14 cellular contexts compared by ENCODE assay signal in the genomic region with DNA sequence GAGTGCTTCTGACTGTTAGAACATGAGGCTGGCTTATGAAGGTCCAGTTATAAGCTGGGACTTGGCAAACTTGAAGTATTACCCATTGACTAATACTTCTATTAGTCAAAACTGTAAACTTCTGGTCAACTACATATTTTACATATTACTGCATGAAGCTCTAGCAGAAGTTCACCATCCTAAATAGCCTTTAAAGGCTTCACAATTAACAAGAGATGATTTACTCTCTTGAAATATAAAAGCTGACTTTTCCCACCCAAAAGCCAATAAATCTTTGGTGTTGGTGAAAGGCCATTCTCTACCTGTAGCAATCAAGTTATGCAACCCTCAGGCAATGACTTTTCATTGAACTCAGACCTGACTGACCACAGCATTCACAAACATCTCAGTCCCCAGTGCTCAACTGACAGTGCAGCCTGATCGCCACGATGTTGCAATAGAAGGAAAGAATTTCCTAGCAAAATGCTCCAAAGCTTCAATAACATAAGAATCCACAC.
A peak's percentile ranks its signal among the peaks of the same experiment; 100 is the strongest.
DNase-seq lines count a peak whose midpoint lies in the region; ATAC-seq and TF ChIP-seq lines count a peak whose summit lies in the region.
"Had no signal": no experiment of that assay in that cellular context is flagged by ENCODE, and none has a peak within 500 bp of the region (broad histone marks: within the 10 kb centered on the region; RNA-seq: fewer than 3 reads in every experiment).

No MANE protein-coding gene starts in this region.

- H3K9ac ChIP-seq in liver (ENCODE audit: low read depth in 1 of 2, low read length in 2 of 2), result no peak overlapping the region

- no peaks in the 10 kb centered on the region for H3K9me3 ChIP-seq in liver (ENCODE audit: control insufficient read depth in 4 of 4, low read length in 3 of 4)
- H3K9me3 ChIP-seq: HAP-1, SJCRH30, tibial nerve had no signal

- H3K4me1 ChIP-seq in ACC112 (ENCODE audit: control insufficient read depth, insufficient read depth, low read length, unreplicated experiment) (peaks cover 52% of the 10 kb centered on the region), liver (ENCODE audit: control insufficient read depth in 4 of 4, insufficient read depth in 4 of 4, low read length in 3 of 4) (peaks cover 0 to 8% (median 4%) of the 10 kb centered on the region in 4 donors)
- H3K4me1 ChIP-seq: HAP-1 had no signal

- TF ChIP-seq CTCF in astrocyte of the spinal cord (IDR thresholded peaks at IDR 0.05; ENCODE audit: low read depth, low read length) (no peak), liver (IDR thresholded peaks at IDR 0.05; ENCODE audit: low read depth, low read length, missing input control) (no peak)

- DNase-seq in astrocyte of the spinal cord (ENCODE audit: low read depth, low spot score), result peak; percentile 56
- DNase-seq in NCI-H524 (lab: John Stamatoyannopoulos, UW), result no peak
- no peak for DNase-seq in NCI-H510A (lab: John Stamatoyannopoulos, UW)
- no peak for DNase-seq in NCI-H748 treated with DMSO at 0.1 percent for 48 hours (lab: John Stamatoyannopoulos, UW)
- DNase-seq: activated CD4-positive, CD25-positive, alpha-beta regulatory T cell; amygdala; DMS79 had no signal

- no peaks in the 10 kb centered on the region for H3K79me2 ChIP-seq in ACC112 (ENCODE audit: control insufficient read depth, insufficient read depth, low read length, unreplicated experiment)

- ATAC-seq in HG02610 (IDR thresholded peaks at IDR 0.05; ENCODE audit: unreplicated experiment) (peak; percentile 47), GM19324 (IDR thresholded peaks at IDR 0.05; ENCODE audit: low FRiP score, unreplicated experiment) (no peak)

- no peak overlapping the region for H2AFZ ChIP-seq in ACC112 (ENCODE audit: low read length, unreplicated experiment)

- H3K36me3 ChIP-seq in ACC112 (ENCODE audit: insufficient read depth, low read length), result peaks cover 7% of the 10 kb centered on the region; the same call in 1 of the 2 replicates
- no peaks in the 10 kb centered on the region for H3K36me3 ChIP-seq in liver (ENCODE audit: control insufficient read depth in 4 of 4, insufficient read depth in 3 of 4, low read depth in 1 of 4, low read length in 3 of 4)
- H3K36me3 ChIP-seq: HAP-1, SJCRH30, tibial nerve had no signal

- H3K4me3 ChIP-seq in ACC112 (ENCODE audit: low read depth, low read length), result 0 out of 2 replicates have a peak overlapping the region, but pooled peaks have one; percentile 24
- H3K4me3 ChIP-seq in astrocyte of the spinal cord (ENCODE audit: low read depth, low read length), result no peak overlapping the region
- no peak overlapping the region for H3K4me3 ChIP-seq in liver (ENCODE audit: low read depth in 1 of 3, low read length in 3 of 3)
- H3K4me3 ChIP-seq: HAP-1, SJCRH30, tibial nerve had no signal

- peak overlapping the region; percentile 51 for H3K27ac ChIP-seq in ACC112 (ENCODE audit: low read depth, low read length)
- H3K27ac ChIP-seq in liver (ENCODE audit: low read depth in 1 of 2, low read length in 2 of 2), result no peak overlapping the region
- H3K27ac ChIP-seq: SJCRH30 had no signal

- in situ Hi-C loops in astrocyte of the spinal cord (cut with HindIII; ENCODE audit: low sequenced_read_pairs), result no loop called here

- H3K27me3 ChIP-seq in ACC112 (ENCODE audit: insufficient read depth, low read length) (no peaks in the 10 kb centered on the region), liver (ENCODE audit: control insufficient read depth in 4 of 4, insufficient read depth in 4 of 4, low read length in 3 of 4) (no peaks in the 10 kb centered on the region)
- H3K27me3 ChIP-seq: SJCRH30, tibial nerve had no signal

- 39% methylated on average over 2 of the region's 2 CpGs for WGBS in liver

- TF ChIP-seq RAD21 in liver (IDR thresholded peaks at IDR 0.05), result peak in 1 of 2 donors; percentile 55

TF ChIP-seq in liver, 16 proteins besides CTCF, POLR2A, EP300 and RAD21:
- no peak for TF ChIP-seq SP1 (IDR thresholded peaks at IDR 0.05)
- no peak for TF ChIP-seq ATF3 (IDR thresholded peaks at IDR 0.05)
- TF ChIP-seq GABPA (IDR thresholded peaks at IDR 0.05 in 1 of 2, conservative IDR thresholded peaks at IDR 0.05 in 1 of 2), result no peak
- peak in 1 of 2 donors; percentile 45 for TF ChIP-seq JUND (IDR thresholded peaks at IDR 0.05)
- no peak for TF ChIP-seq FOXA2 (IDR thresholded peaks at IDR 0.05)
- no peak for TF ChIP-seq TAF1 (conservative IDR thresholded peaks at IDR 0.05)
- TF ChIP-seq FOXA1 (IDR thresholded peaks at IDR 0.05), result no peak
- TF ChIP-seq EGR1 (IDR thresholded peaks at IDR 0.05; ENCODE audit: low read depth in 2 of 2), result peak in 1 of 2 donors; percentile 33
- TF ChIP-seq REST (IDR thresholded peaks at IDR 0.05), result peak; percentile 82
- no peak for TF ChIP-seq HNF4G (IDR thresholded peaks at IDR 0.05)
- peak; percentile 27 to 82 for TF ChIP-seq HNF4A (conservative IDR thresholded peaks at IDR 0.05)
- peak; percentile 58 to 95 for TF ChIP-seq RXRA (IDR thresholded peaks at IDR 0.05)
- peak; percentile 73 for TF ChIP-seq YY1 (IDR thresholded peaks at IDR 0.05)
- TF ChIP-seq MAX (IDR thresholded peaks at IDR 0.05), result peak; percentile 65
- peak; percentile 76 for TF ChIP-seq ZBTB33 (IDR thresholded peaks at IDR 0.05)
- TF ChIP-seq NR2F2 (IDR thresholded peaks at IDR 0.05), result no peak
